ENCODE assay signal across 27 cellular contexts in genomic region chr6:71187136-71187535, GRCh38.
"Had no signal": no experiment of that assay in that cellular context is flagged by ENCODE, and none has a peak within 500 bp of the region (broad histone marks: within the 10 kb centered on the region; RNA-seq: fewer than 3 reads in every experiment).

No MANE protein-coding gene starts in this region.

- ATAC-seq: activated CD4-positive, CD25-positive, alpha-beta regulatory T cell treated with anti-CD3 and anti-CD28 coated beads, Interleukin-2, amount 50 U/mL, for 24 hours; activated naive CD8-positive, alpha-beta T cell treated with anti-CD3 and anti-CD28 coated beads, Interleukin-2, amount 50 U/mL, for 24 hours; naive thymus-derived CD4-positive, alpha-beta T cell; psoas muscle; T-cell had no signal

- H3K4me1 ChIP-seq: psoas muscle, sigmoid colon, testis, transverse colon, uterus had no signal

- H3K36me3 ChIP-seq: ovary, sigmoid colon, transverse colon, uterus had no signal

- DNase-seq: activated CD4-positive, alpha-beta memory T cell treated with anti-CD3 and anti-CD28 coated beads for 36 hours; activated CD4-positive, alpha-beta T cell treated with anti-CD3 and anti-CD28 coated beads, Interleukin-2, amount 10 ng/mL, durations not matched to agents 24 days and 14 days; activated CD8-positive, alpha-beta memory T cell treated with anti-CD3 and anti-CD28 coated beads, Interleukin-2, amount 50 U/mL, for 4 hours; activated gamma-delta T cell; activated naive CD4-positive, alpha-beta T cell treated with anti-CD3 and anti-CD28 coated beads, Interleukin-2, amount 50 U/mL, for 16 hours; activated naive CD8-positive, alpha-beta T cell treated with anti-CD3 and anti-CD28 coated beads, Interleukin-2, amount 50 U/mL, for 24 hours; activated T-cell treated with anti-CD3 and anti-CD28 coated beads, Interleukin-2, amount 50 U/mL, for 1 hour; central memory CD4-positive, alpha-beta T cell; dermis blood vessel endothelial cell; effector memory CD4-positive, alpha-beta T cell; glutamatergic neuron; mammary epithelial cell; midbrain; naive thymus-derived CD4-positive, alpha-beta T cell; ovary; psoas muscle; sigmoid colon; small intestine; stimulated activated CD4-positive, alpha-beta T cell treated with anti-CD3 and anti-CD28 coated beads, Interleukin-4, amount 100 ng/mL, for 4 hours; stimulated activated CD8-positive, alpha-beta memory T cell treated with anti-CD3 and anti-CD28 coated beads, Interleukin-4, amount 100 ng/mL, for 48 hours; stimulated activated naive CD4-positive, alpha-beta T cell; T-cell; testis; transverse colon; uterus had no signal

- H3K4me3 ChIP-seq: ovary, psoas muscle, sigmoid colon, testis, transverse colon, uterus had no signal

- H3K27ac ChIP-seq: ovary, psoas muscle, sigmoid colon, testis, transverse colon, uterus, VCaP had no signal

- H3K9me3 ChIP-seq: ovary, sigmoid colon, testis, uterus had no signal

- H3K27me3 ChIP-seq: ovary, sigmoid colon, testis, transverse colon, uterus had no signal
